Comparison of ENCODE assay signal across 23 cellular contexts in the genomic region with DNA sequence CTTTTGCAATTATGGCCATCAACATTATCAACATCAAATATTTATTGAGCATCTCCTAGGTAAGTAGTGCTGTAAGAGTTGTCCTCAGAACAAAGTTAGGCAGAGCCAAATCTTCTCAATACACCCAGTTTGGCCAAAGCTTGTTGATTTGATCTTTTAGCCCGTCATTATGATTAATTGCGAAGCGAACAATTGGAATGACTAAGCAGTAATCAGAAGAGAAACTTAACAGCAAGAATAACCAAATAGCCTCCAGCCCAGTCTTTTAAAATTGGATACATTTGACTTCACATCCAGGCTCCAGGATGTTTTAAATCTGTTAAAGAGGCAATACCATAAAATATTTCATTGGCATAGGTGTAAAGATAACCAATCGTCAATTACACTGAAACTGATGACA.
"Had no signal": no experiment of that assay in that cellular context is flagged by ENCODE, and none has a peak within 500 bp of the region (broad histone marks: within the 10 kb centered on the region; RNA-seq: fewer than 3 reads in every experiment).

No MANE protein-coding gene starts in this region.

- DNase-seq: effector memory CD4-positive, alpha-beta T cell; glutamatergic neuron; kidney; left cardiac atrium; left ventricle myocardium inferior; lower lobe of right lung; naive thymus-derived CD4-positive, alpha-beta T cell; nephron progenitor cell; psoas muscle; retina; right lobe of liver; stimulated activated CD4-positive, alpha-beta T cell treated with anti-CD3 and anti-CD28 coated beads, Interleukin-4, amount 100 ng/mL, for 1 hour; stimulated activated CD8-positive, alpha-beta memory T cell treated with anti-CD3 and anti-CD28 coated beads, Interleukin-4, amount 100 ng/mL, for 48 hours; tibial artery; upper lobe of right lung had no signal

- H3K9ac ChIP-seq: parathyroid adenoma had no signal

- H3K27me3 ChIP-seq: gastroesophageal sphincter, right lobe of liver, tibial artery, upper lobe of right lung, vagina had no signal

- H3K9me3 Mint-ChIP-seq: nephron progenitor cell had no signal

- H3K4me3 Mint-ChIP-seq: memory B cell; naive thymus-derived CD4-positive, alpha-beta T cell; nephron progenitor cell; stimulated activated effector memory CD8-positive, alpha-beta T cell treated with anti-CD3 and anti-CD28 coated beads, Interleukin-12 subunit alpha, Interleukin-12 subunit beta, amount 100 ng/mL, for 72 hours; stimulated activated naive CD8-positive, alpha-beta T cell treated with anti-CD3 and anti-CD28 coated beads, Interleukin-15, Interleukin-2, amounts not matched to agents 100 ng/mL and 50 ng/mL, for 24 hours had no signal

- H3K4me1 ChIP-seq: esophagus muscularis mucosa, gastroesophageal sphincter, left ventricle myocardium inferior, lower lobe of right lung, parathyroid adenoma, psoas muscle, right lobe of liver, tibial artery, upper lobe of right lung, vagina had no signal

- H3K27ac ChIP-seq: epithelial cell of prostate, esophagus muscularis mucosa, gastroesophageal sphincter, left ventricle myocardium inferior, lower lobe of right lung, parathyroid adenoma, psoas muscle, right lobe of liver, tibial artery, upper lobe of right lung, vagina had no signal

- H3K79me2 ChIP-seq: parathyroid adenoma had no signal

- H3K36me3 ChIP-seq: esophagus muscularis mucosa, gastroesophageal sphincter, left ventricle myocardium inferior, lower lobe of right lung, right lobe of liver, tibial artery, upper lobe of right lung, vagina had no signal

- H3K36me3 Mint-ChIP-seq: memory B cell; stimulated activated effector memory CD8-positive, alpha-beta T cell treated with anti-CD3 and anti-CD28 coated beads, Interleukin-12 subunit alpha, Interleukin-12 subunit beta, amount 100 ng/mL, for 72 hours had no signal

- H3K4me1 Mint-ChIP-seq: memory B cell; naive thymus-derived CD4-positive, alpha-beta T cell; stimulated activated effector memory CD8-positive, alpha-beta T cell treated with anti-CD3 and anti-CD28 coated beads, Interleukin-12 subunit alpha, Interleukin-12 subunit beta, amount 100 ng/mL, for 72 hours had no signal

- H3K27me3 Mint-ChIP-seq: memory B cell; naive thymus-derived CD4-positive, alpha-beta T cell; stimulated activated naive CD8-positive, alpha-beta T cell treated with anti-CD3 and anti-CD28 coated beads, Interleukin-15, Interleukin-2, amounts not matched to agents 100 ng/mL and 50 ng/mL, for 24 hours had no signal

- H3K27ac Mint-ChIP-seq: memory B cell; naive thymus-derived CD4-positive, alpha-beta T cell; nephron progenitor cell; stimulated activated effector memory CD8-positive, alpha-beta T cell treated with anti-CD3 and anti-CD28 coated beads, Interleukin-12 subunit alpha, Interleukin-12 subunit beta, amount 100 ng/mL, for 72 hours; stimulated activated naive CD8-positive, alpha-beta T cell treated with anti-CD3 and anti-CD28 coated beads, Interleukin-15, Interleukin-2, amounts not matched to agents 100 ng/mL and 50 ng/mL, for 24 hours had no signal

- H3K4me3 ChIP-seq: esophagus muscularis mucosa, gastroesophageal sphincter, left ventricle myocardium inferior, lower lobe of right lung, psoas muscle, right lobe of liver, tibial artery, upper lobe of right lung, vagina had no signal

- ATAC-seq: gastroesophageal sphincter; left cardiac atrium; lower lobe of right lung; naive thymus-derived CD4-positive, alpha-beta T cell; psoas muscle; right lobe of liver; stimulated activated effector memory CD8-positive, alpha-beta T cell treated with anti-CD3 and anti-CD28 coated beads, Interleukin-12 subunit alpha, Interleukin-12 subunit beta, amount 100 ng/mL, for 72 hours; upper lobe of right lung had no signal
